1 cellular context compared by ENCODE assay signal in genomic region chr18:9902832-9903231, GRCh38.
TF ChIP-seq lines count a peak whose summit lies in the region.

No MANE protein-coding gene starts in this region.

TF ChIP-seq in GM23338, 12 proteins besides CTCF, POLR2A, EP300 and RAD21 (continued from another document):
- no peak for TF ChIP-seq ZNF462 (CRISPR knock-in tag; IDR thresholded peaks at IDR 0.05)
- TF ChIP-seq JUNB (IDR thresholded peaks at IDR 0.05; ENCODE audit: unreplicated experiment): no peak
- TF ChIP-seq ZNF331 (CRISPR knock-in tag; IDR thresholded peaks at IDR 0.05; ENCODE audit: low read depth): no peak
- no peak for TF ChIP-seq EZH2phosphoT487 (IDR thresholded peaks at IDR 0.05; ENCODE audit: unreplicated experiment)
- TF ChIP-seq NANOG (IDR thresholded peaks at IDR 0.05; ENCODE audit: borderline replicate concordance): no peak
- no peak for TF ChIP-seq STAT1 (IDR thresholded peaks at IDR 0.05; ENCODE audit: unreplicated experiment)
- no peak for TF ChIP-seq CREB1 (CRISPR knock-in tag; IDR thresholded peaks at IDR 0.05; ENCODE audit: low read depth)
TF ChIP-seq in GM23338: peak in this region for 0.
